In genomic region chr6:63615590-63615989, GRCh38 we compare ENCODE assay signal across 34 cellular contexts.
"Had no signal": no experiment of that assay in that cellular context is flagged by ENCODE, and none has a peak within 500 bp of the region (broad histone marks: within the 10 kb centered on the region; RNA-seq: fewer than 3 reads in every experiment).

No MANE protein-coding gene starts in this region.

- H3K4me2 ChIP-seq: PC-9 had no signal

- DNase-seq: activated B cell treated with CpG ODN at 0.5 μM for 24 hours; activated CD4-positive, alpha-beta memory T cell treated with anti-CD3 and anti-CD28 coated beads for 36 hours; activated CD4-positive, alpha-beta T cell treated with anti-CD3 and anti-CD28 coated beads for 4 hours; activated CD4-positive, alpha-beta T cell treated with anti-CD3 and anti-CD28 coated beads, Interleukin-2, amount 50 U/mL, for 1 hour; activated CD4-positive, CD25-positive, alpha-beta regulatory T cell treated with anti-CD3 and anti-CD28 coated beads, Interleukin-2, amount 50 U/mL, for 72 hours; activated CD8-positive, alpha-beta memory T cell treated with anti-CD3 and anti-CD28 coated beads, Interleukin-2, amount 50 U/mL, for 4 hours; activated gamma-delta T cell treated with Interleukin-2 at 50 U/mL for 16 hours; activated naive CD4-positive, alpha-beta T cell treated with anti-CD3 and anti-CD28 coated beads for 36 hours; activated naive CD8-positive, alpha-beta T cell treated with anti-CD3 and anti-CD28 coated beads, Interleukin-2, amount 50 U/mL, for 24 hours; activated T-cell treated with anti-CD3 and anti-CD28 coated beads for 4 hours; activated T-cell treated with anti-CD3 and anti-CD28 coated beads, Interleukin-2, amount 50 U/mL, for 4 hours; anterior cingulate cortex; central memory CD4-positive, alpha-beta T cell; Kasumi-1; NCI-H1048; NCI-H1436 treated with DMSO at 0.1 percent for 48 hours; NCI-H1694 treated with DMSO at 0.1 percent for 48 hours; NCI-H2029; NCI-H345; NCI-H526; NCI-H748 treated with DMSO at 0.1 percent for 48 hours; NK-92 treated with Interleukin-12 subunit alpha and Interleukin-12 subunit beta, amount 100 ng/mL, for 24 hours; PC-9; Right ventricle myocardium superior; SW 1271; T-helper 1 cell; T-helper 2 cell; T-helper 9 cell had no signal

- H3K4me1 Mint-ChIP-seq: activated B cell treated with CpG ODN at 0.5 μM for 24 hours; activated naive CD8-positive, alpha-beta T cell treated with anti-CD3 and anti-CD28 coated beads, Interleukin-2, amount 50 U/mL, for 24 hours; brain had no signal

- H3K9me3 ChIP-seq: MG63 had no signal

- H3K27me3 ChIP-seq: MG63 had no signal

- H3K36me3 Mint-ChIP-seq: activated CD4-positive, alpha-beta memory T cell treated with anti-CD3 and anti-CD28 coated beads for 36 hours; activated naive CD4-positive, alpha-beta T cell treated with anti-CD3 and anti-CD28 coated beads, Interleukin-2, amount 50 U/mL, for 72 hours; brain had no signal

- ATAC-seq: activated naive CD4-positive, alpha-beta T cell treated with anti-CD3 and anti-CD28 coated beads, Interleukin-2, amount 50 U/mL, for 72 hours; activated naive CD8-positive, alpha-beta T cell treated with anti-CD3 and anti-CD28 coated beads, Interleukin-2, amount 50 U/mL, for 24 hours; activated T-cell treated with anti-CD3 and anti-CD28 coated beads, Interleukin-2, amount 50 U/mL, for 4 hours had no signal

- H3K9me3 Mint-ChIP-seq: activated B cell treated with CpG ODN at 0.5 μM for 24 hours; activated CD4-positive, alpha-beta memory T cell treated with anti-CD3 and anti-CD28 coated beads for 36 hours; activated naive CD4-positive, alpha-beta T cell treated with anti-CD3 and anti-CD28 coated beads for 36 hours; activated naive CD4-positive, alpha-beta T cell treated with anti-CD3 and anti-CD28 coated beads, Interleukin-2, amount 50 U/mL, for 72 hours; activated naive CD8-positive, alpha-beta T cell treated with anti-CD3 and anti-CD28 coated beads, Interleukin-2, amount 50 U/mL, for 24 hours; activated T-cell treated with anti-CD3 and anti-CD28 coated beads, Interleukin-2, amount 50 U/mL, for 4 hours; activated T-helper 1 cell treated with anti-CD3 and anti-CD28 coated beads, Interleukin-12 subunit alpha, Interleukin-12 subunit beta, Interleukin-2, Interleukin-4 antibody, amounts not matched to agents 30 ng/mL and 10 ng/mL and 1 ng/mL, durations not matched to agents 14 hours and 24 hours and 36 hours; brain had no signal

- H3K27ac ChIP-seq: PC-9, RWPE1, VCaP had no signal

- H3K4me3 ChIP-seq: MG63, PC-9 had no signal

- H3K4me3 Mint-ChIP-seq: activated B cell treated with CpG ODN at 0.5 μM for 24 hours; activated CD4-positive, alpha-beta memory T cell treated with anti-CD3 and anti-CD28 coated beads for 36 hours; activated naive CD4-positive, alpha-beta T cell treated with anti-CD3 and anti-CD28 coated beads for 36 hours; activated naive CD8-positive, alpha-beta T cell treated with anti-CD3 and anti-CD28 coated beads, Interleukin-2, amount 50 U/mL, for 24 hours; activated T-cell treated with anti-CD3 and anti-CD28 coated beads, Interleukin-2, amount 50 U/mL, for 4 hours; activated T-helper 1 cell treated with anti-CD3 and anti-CD28 coated beads, Interleukin-12 subunit alpha, Interleukin-12 subunit beta, Interleukin-2, Interleukin-4 antibody, amounts not matched to agents 30 ng/mL and 10 ng/mL and 1 ng/mL, durations not matched to agents 14 hours and 24 hours and 36 hours; brain had no signal

- H3K27ac Mint-ChIP-seq: activated B cell treated with CpG ODN at 0.5 μM for 24 hours; activated CD4-positive, alpha-beta memory T cell treated with anti-CD3 and anti-CD28 coated beads for 36 hours; activated naive CD4-positive, alpha-beta T cell treated with anti-CD3 and anti-CD28 coated beads for 36 hours; activated naive CD4-positive, alpha-beta T cell treated with anti-CD3 and anti-CD28 coated beads, Interleukin-2, amount 50 U/mL, for 72 hours; activated naive CD8-positive, alpha-beta T cell treated with anti-CD3 and anti-CD28 coated beads, Interleukin-2, amount 50 U/mL, for 24 hours; activated T-helper 1 cell treated with anti-CD3 and anti-CD28 coated beads, Interleukin-12 subunit alpha, Interleukin-12 subunit beta, Interleukin-2, Interleukin-4 antibody, amounts not matched to agents 30 ng/mL and 10 ng/mL and 1 ng/mL, durations not matched to agents 14 hours and 24 hours and 36 hours; brain had no signal

- H2AFZ ChIP-seq: PC-9 had no signal

- H3K36me3 ChIP-seq: MG63 had no signal
